ENCODE assay signal across 2 cellular contexts in genomic region chr19:45187421-45188100, GRCh38.
TF ChIP-seq lines count a peak whose summit lies in the region.

No MANE protein-coding gene starts in this region.

TF ChIP-seq in Ishikawa, 13 proteins besides CTCF, POLR2A, EP300 and RAD21:
- TF ChIP-seq EGR1 (IDR thresholded peaks at IDR 0.05) (no peak), CREB1 (IDR thresholded peaks at IDR 0.05; ENCODE audit: low read depth) (no peak), REST (IDR thresholded peaks at IDR 0.05; ENCODE audit: low read depth) (no peak), TEAD4 (IDR thresholded peaks at IDR 0.05) (peak; percentile 43; the same call in 1 of the 2 replicates), YY1 (IDR thresholded peaks at IDR 0.05; ENCODE audit: low read depth) (no peak), ZBTB7A (IDR thresholded peaks at IDR 0.05; ENCODE audit: low read depth) (peak; percentile 76), TCF12 (IDR thresholded peaks at IDR 0.05; ENCODE audit: low read depth) (no peak), MAX (IDR thresholded peaks at IDR 0.05) (no peak), CEBPB (IDR thresholded peaks at IDR 0.05) (no peak)
TF ChIP-seq in Ishikawa: peak in this region for 2.

TF ChIP-seq in K562, 482 proteins besides CTCF, POLR2A, EP300 and RAD21:
- TF ChIP-seq RBM39 (optimal IDR thresholded peaks at IDR 0.05; ENCODE audit: low read depth, low read length) (no peak), NRF1 (conservative IDR thresholded peaks at IDR 0.05 in 1 of 2, IDR thresholded peaks at IDR 0.05 in 1 of 2) (peak; percentile 47 to 57), ZEB2 (IDR thresholded peaks at IDR 0.05) (peak; percentile 39; the same call in 1 of the 2 replicates), TEAD4 (IDR thresholded peaks at IDR 0.05; ENCODE audit: low read length) (peak; percentile 45; the same call in 1 of the 2 replicates), TEAD4 (CRISPR knock-in tag; IDR thresholded peaks at IDR 0.05; ENCODE audit: borderline replicate concordance) (no peak), ZBTB7A (IDR thresholded peaks at IDR 0.05; ENCODE audit: borderline replicate concordance, control insufficient read depth, low read depth, low read length) (peak; percentile 82), TEAD1 (CRISPR knock-in tag; IDR thresholded peaks at IDR 0.05) (0 out of 4 replicates have a peak, but pooled peaks of 1 of the 2 experiments have one; percentile 22)
